1 cellular context compared by ENCODE assay signal in genomic region chr5:92337772-92338234, GRCh38.
TF ChIP-seq lines count a peak whose summit lies in the region.

No MANE protein-coding gene starts in this region.

TF ChIP-seq in IMR-90, 13 proteins besides CTCF, POLR2A, EP300 and RAD21:
- no peak for TF ChIP-seq RFX5 (IDR thresholded peaks at IDR 0.05; ENCODE audit: low read depth, low read length)
- peak; percentile 77 for TF ChIP-seq MAFK (IDR thresholded peaks at IDR 0.05; ENCODE audit: low read depth, low read length)
